8 cellular contexts compared by ENCODE assay signal in genomic region chr6:36028887-36029324, GRCh38. TPM values are rescaled to one million over a fixed set of nuclear protein-coding genes. Genes with fewer than 3 reads are reported as not detected.
A peak's percentile ranks its signal among the peaks of the same experiment; 100 is the strongest.
DNase-seq lines count a peak whose midpoint lies in the region; ATAC-seq and TF ChIP-seq lines count a peak whose summit lies in the region.

No MANE protein-coding gene starts in this region.

- H3K27me3 Mint-ChIP-seq in T-helper 17 cell (peaks cover 15% of the 10 kb centered on the region), type B pancreatic cell (peaks cover 19% of the 10 kb centered on the region)

- no peaks in the 10 kb centered on the region for H3K9me3 Mint-ChIP-seq in type B pancreatic cell

- intact Hi-C loops in prostate gland (cut with DNase I), result loop anchor here (5.0 to 10.0 kb wide), 2 partner anchors 336 to 447 kb away; no protein-coding TSS in a partner anchor

- under 1% methylated on average over 13 of the region's 13 CpGs for WGBS in prostate gland

- peak; percentile 32 for ATAC-seq in T-helper 17 cell
- no peak for ATAC-seq in HG03039 (IDR thresholded peaks at IDR 0.05; ENCODE audit: unreplicated experiment)

- peak; percentile 27 for TF ChIP-seq POLR2A in prostate gland (IDR thresholded peaks at IDR 0.05)

- TF ChIP-seq CTCF in right atrium auricular region (IDR thresholded peaks at IDR 0.05) (no peak), prostate gland (IDR thresholded peaks at IDR 0.05) (no peak), type B pancreatic cell (conservative IDR thresholded peaks at IDR 0.05) (no peak)

- H3K9me3 ChIP-seq in T-helper 17 cell (ENCODE audit: control insufficient read depth, low read length, poor library complexity, severe bottlenecking) (no peaks in the 10 kb centered on the region), right atrium auricular region (no peaks in the 10 kb centered on the region), prostate gland (no peaks in the 10 kb centered on the region)

- H3K4me1 ChIP-seq in right atrium auricular region (peaks cover 0 to 55% of the 10 kb centered on the region in 2 donors), prostate gland (replicated peaks) (no peaks in the 10 kb centered on the region)

- H3K4me3 ChIP-seq in right atrium auricular region (peak overlapping the region; percentile 82 to 99), prostate gland (peak overlapping the region; percentile 99)

- H3K4me3 Mint-ChIP-seq in T-helper 17 cell (peak overlapping the region; percentile 95), type B pancreatic cell (peak overlapping the region; percentile 94)

- peaks cover 2% of the 10 kb centered on the region for H3K36me3 Mint-ChIP-seq in T-helper 17 cell (ENCODE audit: low read depth)
- H3K36me3 Mint-ChIP-seq in type B pancreatic cell, result no peaks in the 10 kb centered on the region

- H3K27ac ChIP-seq in right atrium auricular region (peak overlapping the region; percentile 81 to 93), prostate gland (peak overlapping the region; percentile 87 to 93)

- peaks cover 39% of the 10 kb centered on the region for H3K4me1 Mint-ChIP-seq in T-helper 17 cell
- peaks cover 30% of the 10 kb centered on the region for H3K4me1 Mint-ChIP-seq in type B pancreatic cell (ENCODE audit: unreplicated experiment)

- H3K27ac Mint-ChIP-seq in T-helper 17 cell (peak overlapping the region; percentile 91), type B pancreatic cell (peak overlapping the region; percentile 92)

- DNase-seq in DMS 273 treated with DMSO at 0.1 percent for 48 hours (lab: John Stamatoyannopoulos, UW) (peak; percentile 42), LoVo (ENCODE audit: low spot score) (peak; percentile 56), T-helper 17 cell (peak; percentile 32 to 46 (median 39)), amygdala (lab: John Stamatoyannopoulos, UW) (peak in 34 of 56 donors; percentile 5 to 59 (median 22)), right atrium auricular region (ENCODE audit: low spot score) (peak; percentile 86), prostate gland (ENCODE audit: low spot score) (peak; percentile 69), type B pancreatic cell (ENCODE audit: extremely low spot score, unreplicated experiment) (no peak)

- H3K36me3 ChIP-seq in right atrium auricular region, result no peaks in the 10 kb centered on the region
- H3K36me3 ChIP-seq in prostate gland, result no peaks in the 10 kb centered on the region

- H3K27me3 ChIP-seq in right atrium auricular region, result peaks cover 0 to 4% of the 10 kb centered on the region in 2 donors
- H3K27me3 ChIP-seq in prostate gland (replicated peaks; ENCODE audit: insufficient read depth), result no peaks in the 10 kb centered on the region

RNA-seq across cellular contexts. Expression of gene MAPK14, which starts 1.3 kb away (rescaled TPM):
- total RNA-seq in T-helper 17 cell (10 to 100 TPM; 43.7 to 48.1 TPM), right atrium auricular region (10 to 100 TPM; 39.1 to 46.7 TPM), prostate gland (10 to 100 TPM; 36.7 to 43.2 TPM), type B pancreatic cell (ENCODE audit: low replicate concordance) (40.1 and 52.1 TPM in 2 replicates)

RNA-seq across cellular contexts. Expression of gene SLC26A8, which starts 4.5 kb away (rescaled TPM):
- under 1 TPM in 1 of 2 donors, not detected in 1; 0.37 TPM for total RNA-seq in T-helper 17 cell
- not detected for total RNA-seq in right atrium auricular region
- total RNA-seq in prostate gland, result 10 to 100 TPM in 1 of 2 donors, not detected in 1; 15.2 TPM
- total RNA-seq in type B pancreatic cell (ENCODE audit: low replicate concordance), result 0.19 TPM in 1 of 2 replicates, not detected in the other
